Comparison of ENCODE assay signal across 18 cellular contexts in the genomic region with DNA sequence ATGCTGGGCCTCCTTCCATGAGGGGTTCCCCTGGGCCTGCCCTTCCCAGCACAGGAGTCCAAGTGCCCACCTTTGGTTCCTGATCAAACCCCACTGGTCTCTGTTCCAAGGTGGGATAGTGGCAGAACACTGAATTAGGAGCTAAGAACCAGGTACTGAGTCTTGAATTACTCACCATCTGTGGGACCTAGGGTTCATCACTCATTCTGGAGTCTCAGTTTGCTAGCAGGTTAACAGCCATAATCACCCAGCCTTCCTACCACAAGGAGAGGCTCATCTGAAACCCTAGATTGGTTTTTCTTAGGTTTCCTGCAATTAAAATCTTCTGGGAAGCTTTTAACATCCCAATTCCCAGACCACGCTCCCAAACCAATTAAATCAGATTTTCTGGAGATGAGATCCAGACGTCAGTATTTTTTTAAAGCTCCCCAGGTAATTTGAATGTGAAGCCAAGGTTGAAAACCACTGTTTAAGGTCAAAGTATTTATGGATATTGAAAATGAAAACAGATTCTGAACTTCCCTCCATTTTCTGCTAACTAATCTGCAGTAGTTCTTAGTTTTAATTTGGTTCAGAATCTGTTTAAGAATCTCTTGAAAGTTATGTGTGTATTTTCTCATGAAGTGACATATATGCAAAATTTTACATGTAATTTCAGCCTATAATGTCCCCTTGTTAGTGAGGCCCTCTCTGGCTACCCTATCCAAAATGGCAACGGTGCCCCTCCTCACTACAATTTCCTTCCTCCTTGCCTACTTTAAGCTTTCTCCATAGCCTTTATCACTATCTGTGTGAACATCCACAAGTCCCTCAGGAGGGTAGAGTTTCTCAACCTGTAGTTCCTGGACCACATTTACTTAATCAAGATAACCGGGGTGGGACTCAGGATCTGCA.
DNase-seq lines count a peak whose midpoint lies in the region; ATAC-seq, FAIRE-seq and TF ChIP-seq lines count a peak whose summit lies in the region.
"Had no signal": no experiment of that assay in that cellular context is flagged by ENCODE, and none has a peak within 500 bp of the region (broad histone marks: within the 10 kb centered on the region; RNA-seq: fewer than 3 reads in every experiment).

No MANE protein-coding gene starts in this region.

- no peaks in the 10 kb centered on the region for H4K20me1 ChIP-seq in GM12878 (ENCODE audit: control insufficient read depth, insufficient read depth)

- no peak overlapping the region for H3K4me3 Mint-ChIP-seq in CD4-positive, alpha-beta memory T cell

- no peaks in the 10 kb centered on the region for H3K79me2 ChIP-seq in GM12878 (ENCODE audit: control insufficient read depth, insufficient read depth, low read length)

- POLR2A ChIA-PET in CD4-positive, alpha-beta memory T cell (lab: Charles Lee; ENCODE audit: partially characterized antibody), result interaction anchor here (1.0 kb wide), 1 partner anchor 408 kb away, joined by 3 read pairs; a partner anchor contains a TSS
- POLR2A ChIA-PET in GM12878 (lab: Charles Lee) (interaction anchor here (0.7 to 4.0 kb wide), 13 partner anchors 20 to 91 kb away, joined by 3 to 14 read pairs (median 4); no protein-coding TSS in a partner anchor), RWPE1 (lab: Yijun Ruan, JAX; ENCODE audit: low non-redundant PET) (no interaction called here)

- TF ChIP-seq CTCF in GM12878 (IDR thresholded peaks at IDR 0.05 in 2 of 3, conservative IDR thresholded peaks at IDR 0.05 in 1 of 3; ENCODE audit: control insufficient read depth in 2 of 3, extremely low read depth in 1 of 3, insufficient read depth in 1 of 3, low read depth in 3 of 3, low read length in 3 of 3) (no peak), RWPE1 (conservative IDR thresholded peaks at IDR 0.05; ENCODE audit: low read depth) (no peak)

- DNase-seq in CD4-positive, alpha-beta memory T cell, result no peak
- DNase-seq in GM12878 (ENCODE audit: low read depth, low spot score), result peak; percentile 25
- no peak for DNase-seq in RWPE1 (ENCODE audit: low spot score)
- DNase-seq in mucosa of gallbladder (ENCODE audit: low spot score), result no peak
- DNase-seq: activated naive CD4-positive, alpha-beta T cell treated with Interleukin-2 at 50 U/mL for 16 hours; caudate nucleus; EL; glutamatergic neuron; H7; NCI-H1105 treated with DMSO at 0.1 percent for 48 hours; NCI-H510A treated with DMSO at 0.1 percent for 48 hours had no signal

- no peaks in the 10 kb centered on the region for H3K27me3 ChIP-seq in CD4-positive, alpha-beta memory T cell (ENCODE audit: insufficient read depth, low read length)
- no peaks in the 10 kb centered on the region for H3K27me3 ChIP-seq in GM12878 (replicated peaks in 1 of 2; ENCODE audit: control insufficient read depth in 2 of 2, insufficient read depth in 2 of 2, low read length in 1 of 2)
- H3K27me3 ChIP-seq: right atrium auricular region had no signal

- FAIRE-seq in GM12878 (lab: Jason Lieb, UNC), result peak; percentile 27
- FAIRE-seq: endothelial cell of umbilical vein, RCC 7860 had no signal

- H3K36me3 ChIP-seq in CD4-positive, alpha-beta memory T cell (ENCODE audit: insufficient read depth, low read length), result no peaks in the 10 kb centered on the region
- H3K36me3 ChIP-seq in GM12878 (ENCODE audit: control insufficient read depth in 2 of 2, insufficient read depth in 2 of 2, low read length in 1 of 2), result no peaks in the 10 kb centered on the region
- H3K36me3 ChIP-seq: right atrium auricular region had no signal

- SMC1A ChIA-PET in GM12878 (lab: Charles Lee; ENCODE audit: uncharacterized antibody, unreplicated experiment), result interaction anchor here (0.6 to 11.1 kb wide), 23 partner anchors 12 to 366 kb away, joined by 3 to 166 read pairs (median 5); no protein-coding TSS in a partner anchor

- peak overlapping the region; percentile 71 for H2AFZ ChIP-seq in GM12878 (ENCODE audit: control insufficient read depth, low read depth, low read length)

- H3K36me3 Mint-ChIP-seq in CD4-positive, alpha-beta memory T cell, result no peaks in the 10 kb centered on the region

- H3K4me1 ChIP-seq in CD4-positive, alpha-beta memory T cell (ENCODE audit: insufficient read depth, low read length), result peaks cover 25% of the 10 kb centered on the region
- H3K4me1 ChIP-seq in GM12878 (ENCODE audit: control insufficient read depth, insufficient read depth, low read length), result peaks cover 22% of the 10 kb centered on the region
- H3K4me1 ChIP-seq: right atrium auricular region had no signal

- no peaks in the 10 kb centered on the region for H3K9me3 Mint-ChIP-seq in CD4-positive, alpha-beta memory T cell

- H3K4me3 ChIP-seq in CD4-positive, alpha-beta memory T cell (ENCODE audit: low read length in 2 of 2), result no peak overlapping the region
- peak overlapping the region; percentile 32; the same call in 1 of the 2 replicates for H3K4me3 ChIP-seq in GM12878
- H3K4me3 ChIP-seq: right atrium auricular region had no signal

- intact Hi-C loops in CD4-positive, alpha-beta memory T cell (cut with micrococcal nuclease), result loop anchor here (5.0 kb wide), 1 partner anchor 43 kb away; no protein-coding TSS in a partner anchor
- intact Hi-C loops in GM12878 (cut with micrococcal nuclease; ENCODE audit: unreplicated experiment), result no loop called here

- TF ChIP-seq EP300 in GM12878 (IDR thresholded peaks at IDR 0.05; ENCODE audit: borderline replicate concordance in 1 of 2, control insufficient read depth in 1 of 2, low read depth in 2 of 2, low read length in 2 of 2), result peak in 1 of 2 experiments; percentile 13; a peak in 1 of 4 replicates

- no peaks in the 10 kb centered on the region for H3K27me3 Mint-ChIP-seq in CD4-positive, alpha-beta memory T cell

- H3K9me3 ChIP-seq in CD4-positive, alpha-beta memory T cell (ENCODE audit: control insufficient read depth in 1 of 2, low read length in 2 of 2), result no peaks in the 10 kb centered on the region
- no peaks in the 10 kb centered on the region; the same call in 1 of the 3 replicates for H3K9me3 ChIP-seq in GM12878 (replicated peaks; ENCODE audit: control insufficient read depth, insufficient read depth, low read length)
- H3K9me3 ChIP-seq: right atrium auricular region had no signal

- no peak overlapping the region for H3K9ac ChIP-seq in GM12878 (ENCODE audit: control insufficient read depth, insufficient read depth, low read length)

- RAD21 ChIA-PET in GM12878 (lab: Charles Lee; ENCODE audit: unreplicated experiment), result interaction anchor here (0.7 to 3.7 kb wide), 19 partner anchors 17 to 148 kb away, joined by 3 to 27 read pairs (median 3); no protein-coding TSS in a partner anchor

- peak overlapping the region; percentile 16 to 72 (median 52) for H3K27ac Mint-ChIP-seq in CD4-positive, alpha-beta memory T cell

- 7% methylated on average over 4 of the region's 4 CpGs for whole genome bisulfite sequencing in GM12878 (ENCODE audit: insufficient coverage, insufficient replicate concordance, low lambda C conversion rate, missing lambda C conversion rate)

- H3K4me1 Mint-ChIP-seq in CD4-positive, alpha-beta memory T cell, result peaks cover 22 to 45% (median 32%) of the 10 kb centered on the region in 4 donors

- BruUV-seq in GM12878 (replicated peaks; lab: Mats Ljungman, UMichigan), result no TSS peak

- TF ChIP-seq RAD21 in GM12878 (IDR thresholded peaks at IDR 0.05; ENCODE audit: insufficient read depth, low read depth, low read length), result no peak

- peak overlapping the region; percentile 36 for H3K4me2 ChIP-seq in GM12878 (ENCODE audit: control insufficient read depth, insufficient read depth)

- TF ChIP-seq POLR2A in GM12878 (IDR thresholded peaks at IDR 0.05; ENCODE audit: low read depth, low read length), result no peak

- ATAC-seq in GM19035 (IDR thresholded peaks at IDR 0.05; ENCODE audit: unreplicated experiment), result peak; percentile 47
- peak; percentile 64 for ATAC-seq in HG02884 (IDR thresholded peaks at IDR 0.05; ENCODE audit: unreplicated experiment)
- peak; percentile 46 for ATAC-seq in GM12878
- no peak for ATAC-seq in HG03342 (IDR thresholded peaks at IDR 0.05; ENCODE audit: unreplicated experiment)
- no peak for ATAC-seq in HG02678 (IDR thresholded peaks at IDR 0.05; ENCODE audit: unreplicated experiment)

- H3K27ac ChIP-seq in CD4-positive, alpha-beta memory T cell (ENCODE audit: low read depth, low read length), result no peak overlapping the region
- peak overlapping the region; percentile 16 for H3K27ac ChIP-seq in GM12878 (ENCODE audit: control insufficient read depth, insufficient read depth)
- H3K27ac ChIP-seq in RWPE1, result no peak overlapping the region
- H3K27ac ChIP-seq: right atrium auricular region had no signal

- in situ Hi-C loops in GM12878 (cut with MboI), result no loop called here

- CTCF ChIA-PET in CD4-positive, alpha-beta memory T cell (lab: Charles Lee; ENCODE audit: partially characterized antibody), result no interaction called here
- CTCF ChIA-PET in GM12878 (lab: Yijun Ruan, JAX) (interaction anchor here (0.6 to 4.4 kb wide), 13 partner anchors 19 to 336 kb away, joined by 3 to 25 read pairs (median 3); no protein-coding TSS in a partner anchor), RWPE1 (lab: Yijun Ruan, JAX) (no interaction called here)

TF ChIP-seq in GM12878, 131 proteins besides CTCF, POLR2A, EP300 and RAD21 (continues in another document):
- no peak for TF ChIP-seq NFYA (IDR thresholded peaks at IDR 0.05; ENCODE audit: borderline replicate concordance, low read depth, low read length)
- TF ChIP-seq EED (IDR thresholded peaks at IDR 0.05; ENCODE audit: low read depth), result 0 out of 2 replicates have a peak, but pooled peaks have one; percentile 25
- TF ChIP-seq ZNF24 (IDR thresholded peaks at IDR 0.05), result 0 out of 2 replicates have a peak, but pooled peaks have one; percentile 27
- TF ChIP-seq SIX5 (IDR thresholded peaks at IDR 0.05; ENCODE audit: low read depth, low read length, severe bottlenecking), result no peak
- 0 out of 2 replicates have a peak, but pooled peaks have one; percentile 28 for TF ChIP-seq MEF2A (IDR thresholded peaks at IDR 0.05; ENCODE audit: insufficient read depth, low read depth, low read length)

Comparison
In these comparisons a context has a peak if more than half of its experiments do, and no peak if none do; other contexts are left out.
1. ATAC-seq: peak in GM19035 (single experiment), HG02884 (single experiment) and GM12878 (single experiment); none in HG03342 (single experiment) and HG02678 (single experiment).